Comparison of ENCODE assay signal across 4 cellular contexts in genomic region chr2:79946046-79946445, GRCh38.
"Had no signal": no experiment of that assay in that cellular context is flagged by ENCODE, and none has a peak within 500 bp of the region (broad histone marks: within the 10 kb centered on the region; RNA-seq: fewer than 3 reads in every experiment).

No MANE protein-coding gene starts in this region.

- ATAC-seq: GM23338 had no signal

- DNase-seq: H9, HCEC 1CT, IMR-90 had no signal

- H3K27ac Mint-ChIP-seq: GM23338, H9 had no signal

- H3K4me3 ChIP-seq: GM23338 had no signal

- H3K4me3 Mint-ChIP-seq: GM23338, H9 had no signal

- H3K9me3 Mint-ChIP-seq: GM23338, H9 had no signal
